ENCODE assay signal across 2 cellular contexts in genomic region chr17:20010099-20010863, GRCh38.
TF ChIP-seq lines count a peak whose summit lies in the region.

No MANE protein-coding gene starts in this region.

TF ChIP-seq in SK-N-SH, 30 proteins besides CTCF, POLR2A, EP300 and RAD21:
- TF ChIP-seq JUND (IDR thresholded peaks at IDR 0.05) = no peak
- peak; percentile 42; the same call in 1 of the 2 replicates for TF ChIP-seq SMC3 (IDR thresholded peaks at IDR 0.05; ENCODE audit: low read depth, low read length)
- TF ChIP-seq SIN3A (IDR thresholded peaks at IDR 0.05; ENCODE audit: borderline replicate concordance, low read depth, low read length) = 0 out of 2 replicates have a peak, but pooled peaks have one; percentile 46
- 0 out of 2 replicates have a peak, but pooled peaks have one; percentile 12 for TF ChIP-seq RCOR1 (IDR thresholded peaks at IDR 0.05; ENCODE audit: low read length)
- 0 out of 2 replicates have a peak, but pooled peaks have one; percentile 17 for TF ChIP-seq MAX (IDR thresholded peaks at IDR 0.05; ENCODE audit: low read depth)
- no peak for TF ChIP-seq MEF2A (IDR thresholded peaks at IDR 0.05; ENCODE audit: borderline replicate concordance, low read depth)

TF ChIP-seq in H1, 55 proteins besides CTCF, POLR2A, EP300 and RAD21:
- TF ChIP-seq ATF2 (IDR thresholded peaks at IDR 0.05; ENCODE audit: low read length) (no peak), EGR1 (IDR thresholded peaks at IDR 0.05; ENCODE audit: borderline replicate concordance, low read depth, low read length) (no peak), SRF (IDR thresholded peaks at IDR 0.05; ENCODE audit: low read depth, low read length) (no peak), SAP30 (IDR thresholded peaks at IDR 0.05; ENCODE audit: insufficient read depth, insufficient replicate concordance, low read length) (no peak), KDM5A (IDR thresholded peaks at IDR 0.05; ENCODE audit: low read length) (no peak), TAF1 (IDR thresholded peaks at IDR 0.05; ENCODE audit: low read depth, low read length) (no peak), GABPA (IDR thresholded peaks at IDR 0.05; ENCODE audit: borderline replicate concordance, insufficient read depth, low read length) (no peak), RFX5 (IDR thresholded peaks at IDR 0.05; ENCODE audit: borderline replicate concordance, low read depth, low read length) (no peak), SP4 (IDR thresholded peaks at IDR 0.05; ENCODE audit: low read length) (no peak), CHD7 (IDR thresholded peaks at IDR 0.05; ENCODE audit: insufficient replicate concordance, low read length) (no peak)
